8 cellular contexts compared by ENCODE assay signal in genomic region chr5:95823738-95824609, GRCh38. TPM values are rescaled to one million over a fixed set of nuclear protein-coding genes. Genes with fewer than 3 reads are reported as not detected.
A peak's percentile ranks its signal among the peaks of the same experiment; 100 is the strongest.
DNase-seq lines count a peak whose midpoint lies in the region; ATAC-seq and TF ChIP-seq lines count a peak whose summit lies in the region.

No MANE protein-coding gene starts in this region.

- H3K36me3 ChIP-seq in OCI-LY7 (ENCODE audit: insufficient read depth, low read length) = peaks cover 7% of the 10 kb centered on the region; the same call in 1 of the 2 replicates

- CTCF ChIA-PET in OCI-LY7 (lab: Charles Lee; ENCODE audit: unreplicated experiment) = interaction anchor here (1.3 to 2.6 kb wide), 2 partner anchors 16 to 43 kb away, joined by 4 to 9 read pairs; no protein-coding TSS in a partner anchor

- no peaks in the 10 kb centered on the region for H3K9me2 ChIP-seq in OCI-LY7 (ENCODE audit: insufficient read depth, low read length)

- peak overlapping the region; percentile 73 for H3K27ac Mint-ChIP-seq in progenitor cell of endocrine pancreas

- H3K9me3 Mint-ChIP-seq in progenitor cell of endocrine pancreas (ENCODE audit: low read depth) = no peaks in the 10 kb centered on the region

- peak overlapping the region; percentile 91 for H3K4me3 ChIP-seq in OCI-LY7 (ENCODE audit: low read depth, low read length, poor library complexity, severe bottlenecking)

- H3K27me3 Mint-ChIP-seq in progenitor cell of endocrine pancreas = peaks cover 8% of the 10 kb centered on the region

- TF ChIP-seq CTCF in OCI-LY7 (conservative IDR thresholded peaks at IDR 0.05; ENCODE audit: low read length) (no peak), progenitor cell of endocrine pancreas (IDR thresholded peaks at IDR 0.05; ENCODE audit: unreplicated experiment) (no peak)

- intact Hi-C loops in OCI-LY7 (cut with micrococcal nuclease; ENCODE audit: unreplicated experiment) = no loop called here

- H2AFZ ChIP-seq in OCI-LY7 (ENCODE audit: low read length) = peak overlapping the region; percentile 92

- ATAC-seq in HG02973 (IDR thresholded peaks at IDR 0.05; ENCODE audit: unreplicated experiment) = peak; percentile 28

- H3K4me1 Mint-ChIP-seq in progenitor cell of endocrine pancreas (ENCODE audit: low read depth) = peaks cover 30% of the 10 kb centered on the region

- no peaks in the 10 kb centered on the region for H3K9me3 ChIP-seq in OCI-LY7 (ENCODE audit: low read length)

- POLR2A ChIA-PET in OCI-LY7 (lab: Charles Lee) = interaction anchor here (0.6 to 9.3 kb wide), 10 partner anchors 7 to 177 kb away, joined by 3 to 150 read pairs (median 6); partner anchors contain the start of gene RFESD

- peaks cover 34% of the 10 kb centered on the region for H3K79me2 ChIP-seq in OCI-LY7 (ENCODE audit: insufficient read depth, low read depth, low read length)

- H3K27ac ChIP-seq in OCI-LY7 (ENCODE audit: low read depth, low read length, poor library complexity, severe bottlenecking) = peak overlapping the region; percentile 87

- H3K4me1 ChIP-seq in OCI-LY7 (ENCODE audit: insufficient read depth, low read length, poor library complexity, severe bottlenecking) = peaks cover 44% of the 10 kb centered on the region

- no peaks in the 10 kb centered on the region for H3K36me3 Mint-ChIP-seq in progenitor cell of endocrine pancreas (ENCODE audit: insufficient read depth)

- DNase-seq in stimulated activated CD4-positive, alpha-beta T cell treated with anti-CD3 and anti-CD28 coated beads, Interleukin-12 subunit alpha, Interleukin-12 subunit beta, amount 100 ng/mL, for 4 hours = peak; percentile 20
- no peak for DNase-seq in stimulated activated CD4-positive, alpha-beta T cell treated with anti-CD3 and anti-CD28 coated beads, Interleukin-2, amount 100 ng/mL, for 48 hours
- DNase-seq in OCI-LY7 (ENCODE audit: low spot score) (peak; percentile 68), foreskin melanocyte (peak; percentile 64), progenitor cell of endocrine pancreas (ENCODE audit: low spot score, unreplicated experiment) (no peak), Ammon's horn (ENCODE audit: low spot score) (no peak)
- DNase-seq in activated effector memory CD4-positive, alpha-beta T cell treated with Interleukin-2 at 50 U/mL for 16 hours = peak; percentile 70

- peak overlapping the region; percentile 96 for H3K4me2 ChIP-seq in OCI-LY7 (ENCODE audit: low read length)

- H4K20me1 ChIP-seq in OCI-LY7 (ENCODE audit: insufficient read depth, low read length) = peaks cover 3% of the 10 kb centered on the region; the same call in 1 of the 2 replicates

- no TSS peak for BruUV-seq in OCI-LY7 (replicated peaks; lab: Mats Ljungman, UMichigan)

- no peak overlapping the region for H3K4me3 Mint-ChIP-seq in progenitor cell of endocrine pancreas (ENCODE audit: low read depth)

RNA-seq across cellular contexts. Expression of gene GLRX, which starts 1.4 kb away (rescaled TPM):
- 26.7 and 80.5 TPM in 2 replicates for total RNA-seq in OCI-LY7 (2014; rRNA removed; shearing (Covaris generic))
- total RNA-seq in OCI-LY7 (2022) (49.3 and 52.9 TPM in 2 replicates), progenitor cell of endocrine pancreas (11.6 and 12.7 TPM in 2 replicates)

Comparison
In these comparisons a context has a peak if more than half of its experiments do, and no peak if none do; other contexts are left out.
1. DNase-seq: peak in stimulated activated CD4-positive, alpha-beta T cell treated with anti-CD3 and anti-CD28 coated beads, Interleukin-12 subunit alpha, Interleukin-12 subunit beta, amount 100 ng/mL, for 4 hours (single experiment), OCI-LY7 (single experiment), activated effector memory CD4-positive, alpha-beta T cell treated with Interleukin-2 at 50 U/mL for 16 hours (single experiment) and foreskin melanocyte (single experiment); none in stimulated activated CD4-positive, alpha-beta T cell treated with anti-CD3 and anti-CD28 coated beads, Interleukin-2, amount 100 ng/mL, for 48 hours (0 of 2), progenitor cell of endocrine pancreas (single experiment) and Ammon's horn (single experiment).